In the genomic region with DNA sequence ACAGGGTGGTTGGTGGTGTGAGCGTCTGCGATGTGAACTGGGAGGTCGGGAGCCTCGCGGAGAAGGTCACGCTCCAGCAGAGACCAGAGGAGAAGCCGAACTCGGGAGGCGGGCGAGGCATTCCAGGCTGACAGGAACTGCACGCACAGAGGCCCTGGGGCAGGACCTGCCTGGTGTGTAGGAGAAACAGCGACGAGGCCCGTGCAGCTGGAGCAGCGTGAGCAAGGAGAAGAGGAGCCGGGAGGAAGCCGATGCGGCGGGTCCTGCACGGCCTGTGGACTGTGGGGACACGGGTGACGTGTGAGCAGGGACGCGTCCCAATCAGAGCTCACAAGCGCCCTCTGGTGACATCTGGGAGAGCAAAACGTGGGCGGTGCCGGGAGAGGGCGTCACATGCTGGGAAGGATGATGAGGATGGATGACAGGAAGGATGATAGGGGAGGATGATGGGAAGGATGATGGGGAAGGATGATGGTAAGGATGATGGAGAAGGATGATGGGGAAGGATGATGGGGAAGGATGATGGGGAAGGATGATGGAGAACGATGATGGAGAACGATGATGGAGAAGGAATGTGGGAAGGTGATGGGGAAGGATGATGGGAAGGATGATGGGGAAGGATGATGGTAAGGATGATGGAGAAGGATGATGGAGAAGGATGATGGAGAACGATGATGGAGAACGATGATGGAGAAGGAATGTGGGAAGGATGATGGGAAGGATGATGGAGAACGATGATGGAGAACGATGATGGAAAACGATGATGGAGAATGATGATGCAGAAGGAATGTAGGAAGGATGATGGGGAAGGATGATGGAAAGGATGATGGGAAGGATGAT, we compare ENCODE assay signal across 8 cellular contexts. TPM values are rescaled to one million over a fixed set of nuclear protein-coding genes. Genes with fewer than 3 reads are reported as not detected.
DNase-seq lines count a peak whose midpoint lies in the region; ATAC-seq and TF ChIP-seq lines count a peak whose summit lies in the region.

No MANE protein-coding gene starts in this region.

- H3K36me3 Mint-ChIP-seq in CD14-positive monocyte = no peaks in the 10 kb centered on the region
- H3K36me3 Mint-ChIP-seq in activated CD8-positive, alpha-beta T cell treated with anti-CD3 and anti-CD28 coated beads for 36 hours (ENCODE audit: low read depth) = peaks cover 12% of the 10 kb centered on the region

- ATAC-seq in activated CD8-positive, alpha-beta T cell treated with anti-CD3 and anti-CD28 coated beads for 36 hours = peak; percentile 66
- ATAC-seq in GM21723 (IDR thresholded peaks at IDR 0.05; ENCODE audit: unreplicated experiment) = no peak

- POLR2A ChIA-PET in activated CD8-positive, alpha-beta T cell treated with anti-CD3 and anti-CD28 coated beads for 36 hours (lab: Charles Lee) = no interaction called here

- no peaks in the 10 kb centered on the region for H3K36me3 ChIP-seq in testis (ENCODE audit: low read depth, missing control alignments)

- H3K27me3 Mint-ChIP-seq in CD14-positive monocyte (ENCODE audit: low read depth in 3 of 3) = peaks cover 15 to 38% (median 35%) of the 10 kb centered on the region in 3 donors
- peaks cover 8% of the 10 kb centered on the region for H3K27me3 Mint-ChIP-seq in activated CD8-positive, alpha-beta T cell treated with anti-CD3 and anti-CD28 coated beads for 36 hours

- WGBS in testis, 2 donors = 27 to 28% methylated on average over 36 of the region's 36 CpGs

- H3K4me1 Mint-ChIP-seq in CD14-positive monocyte = peaks cover 5% of the 10 kb centered on the region
- peaks cover 8% of the 10 kb centered on the region for H3K4me1 Mint-ChIP-seq in activated CD8-positive, alpha-beta T cell treated with anti-CD3 and anti-CD28 coated beads for 36 hours (ENCODE audit: low read depth)

- H3K9me3 ChIP-seq in testis = no peaks in the 10 kb centered on the region

- TF ChIP-seq CTCF in CD14-positive monocyte (IDR thresholded peaks at IDR 0.05) (no peak), LNCAP (IDR thresholded peaks at IDR 0.05) (peak; percentile 80), epithelial cell of esophagus (IDR thresholded peaks at IDR 0.05; ENCODE audit: insufficient read depth, low read depth, low read length, missing control alignments) (peak; percentile 25), testis (IDR thresholded peaks at IDR 0.05) (peak; percentile 42 to 66 (median 47))
- peak; percentile 29 for TF ChIP-seq CTCF in activated CD8-positive, alpha-beta T cell treated with anti-CD3 and anti-CD28 coated beads for 36 hours (IDR thresholded peaks at IDR 0.05)

- DNase-seq in CD14-positive monocyte (ENCODE audit: low spot score) (no peak), epithelial cell of esophagus (ENCODE audit: low read depth) (no peak), mucosa of gallbladder (ENCODE audit: low spot score) (peak; percentile 84), testis (peak; percentile 90), GM03348 (ENCODE audit: low spot score) (no peak)
- peak; percentile 60 for DNase-seq in activated CD8-positive, alpha-beta T cell treated with anti-CD3 and anti-CD28 coated beads for 36 hours

- H3K4me3 Mint-ChIP-seq in CD14-positive monocyte = peak overlapping the region in 1 of 2 donors; percentile 76
- peak overlapping the region; percentile 44 for H3K4me3 Mint-ChIP-seq in activated CD8-positive, alpha-beta T cell treated with anti-CD3 and anti-CD28 coated beads for 36 hours

- H3K27ac Mint-ChIP-seq in CD14-positive monocyte = peak overlapping the region in 5 of 7 donors; percentile 37 to 72 (median 58)
- H3K27ac Mint-ChIP-seq in activated CD8-positive, alpha-beta T cell treated with anti-CD3 and anti-CD28 coated beads for 36 hours = peak overlapping the region; percentile 79

- no peaks in the 10 kb centered on the region for H3K27me3 ChIP-seq in testis

- CTCF ChIA-PET in activated CD8-positive, alpha-beta T cell treated with anti-CD3 and anti-CD28 coated beads for 36 hours (lab: Charles Lee) = no interaction called here

- H3K4me1 ChIP-seq in testis = peaks cover 7% of the 10 kb centered on the region

- intact Hi-C loops in CD14-positive monocyte (cut with micrococcal nuclease) = loop anchor here in 1 of 2 donors (10.0 kb wide), 1 partner anchor 135 kb away; a partner anchor contains a TSS
- intact Hi-C loops in activated CD8-positive, alpha-beta T cell treated with anti-CD3 and anti-CD28 coated beads for 36 hours (cut with micrococcal nuclease) = no loop called here
- intact Hi-C loops in testis (cut with DNase I; ENCODE audit: low total_unique reads) = no loop called here

- H3K4me3 ChIP-seq in epithelial cell of esophagus (ENCODE audit: low read length) (no peak overlapping the region), testis (no peak overlapping the region)

- no peak for TF ChIP-seq POLR2A in testis (IDR thresholded peaks at IDR 0.05)

- peak overlapping the region; percentile 50 to 61 for H3K27ac ChIP-seq in testis

- peaks cover 17 to 34% (median 21%) of the 10 kb centered on the region in 7 donors for H3K9me3 Mint-ChIP-seq in CD14-positive monocyte
- peaks cover 19% of the 10 kb centered on the region for H3K9me3 Mint-ChIP-seq in activated CD8-positive, alpha-beta T cell treated with anti-CD3 and anti-CD28 coated beads for 36 hours

RNA-seq across cellular contexts. Expression of a gene that starts 16.1 kb away (rescaled TPM):
- not detected for polyA plus RNA-seq in CD14-positive monocyte
- under 1 TPM; 0.20 to 0.22 TPM for total RNA-seq in activated CD8-positive, alpha-beta T cell treated with anti-CD3 and anti-CD28 coated beads for 36 hours
- total RNA-seq in mucosa of gallbladder = 5.8 TPM
- total RNA-seq in testis = 1 to 10 TPM; 2.2 to 2.3 TPM
- 1.6 TPM for polyA plus RNA-seq in testis (ENCODE audit: insufficient read depth, low read depth, low replicate concordance)

RNA-seq across cellular contexts. Expression of a gene that starts 19.4 kb away (rescaled TPM):
- polyA plus RNA-seq in CD14-positive monocyte (not detected), testis (ENCODE audit: insufficient read depth, low read depth, low replicate concordance) (26.7 TPM)
- total RNA-seq in activated CD8-positive, alpha-beta T cell treated with anti-CD3 and anti-CD28 coated beads for 36 hours = under 1 TPM; 0.25 to 0.45 TPM
- total RNA-seq in mucosa of gallbladder (139 TPM), testis (10 to 100 TPM; 57.8 to 67.3 TPM)

RNA-seq across cellular contexts. Expression of a gene that starts 27.1 kb away (rescaled TPM):
- polyA plus RNA-seq in CD14-positive monocyte (10 to 100 TPM; 14.2 to 48.1 TPM), testis (ENCODE audit: insufficient read depth, low read depth, low replicate concordance) (5.4 TPM)
- 1 to 10 TPM; 8.9 to 9.3 TPM for total RNA-seq in activated CD8-positive, alpha-beta T cell treated with anti-CD3 and anti-CD28 coated beads for 36 hours
- total RNA-seq in mucosa of gallbladder (33.8 TPM), testis (100 to 1,000 TPM in 1 of 2 donors, 10 to 100 TPM in 1; 98.5 to 104 TPM)

RNA-seq across cellular contexts. Expression of a gene that starts 51.3 kb away (rescaled TPM):
- polyA plus RNA-seq in CD14-positive monocyte (10 to 100 TPM; 25.2 to 43.0 TPM), testis (ENCODE audit: insufficient read depth, low read depth, low replicate concordance) (149 TPM)
- 10 to 100 TPM; 38.1 to 43.7 TPM for total RNA-seq in activated CD8-positive, alpha-beta T cell treated with anti-CD3 and anti-CD28 coated beads for 36 hours
- total RNA-seq in mucosa of gallbladder (53.3 TPM), testis (100 to 1,000 TPM; 205 to 249 TPM)

Comparison
In these comparisons a context has a peak if more than half of its experiments do, and no peak if none do; other contexts are left out.
1. DNase-seq: peak in activated CD8-positive, alpha-beta T cell treated with anti-CD3 and anti-CD28 coated beads for 36 hours (single experiment), mucosa of gallbladder (single experiment) and testis (single experiment); none in CD14-positive monocyte (single experiment), epithelial cell of esophagus (single experiment) and GM03348 (single experiment).
2. RNA of a gene that starts 19.4 kb away (total RNA-seq): 139 TPM in mucosa of gallbladder (single experiment) and 57.8 to 67.3 TPM in testis; 0.25 to 0.45 TPM in activated CD8-positive, alpha-beta T cell treated with anti-CD3 and anti-CD28 coated beads for 36 hours; every median in the first group is over 10 times any median in the second.